In the genomic region with DNA sequence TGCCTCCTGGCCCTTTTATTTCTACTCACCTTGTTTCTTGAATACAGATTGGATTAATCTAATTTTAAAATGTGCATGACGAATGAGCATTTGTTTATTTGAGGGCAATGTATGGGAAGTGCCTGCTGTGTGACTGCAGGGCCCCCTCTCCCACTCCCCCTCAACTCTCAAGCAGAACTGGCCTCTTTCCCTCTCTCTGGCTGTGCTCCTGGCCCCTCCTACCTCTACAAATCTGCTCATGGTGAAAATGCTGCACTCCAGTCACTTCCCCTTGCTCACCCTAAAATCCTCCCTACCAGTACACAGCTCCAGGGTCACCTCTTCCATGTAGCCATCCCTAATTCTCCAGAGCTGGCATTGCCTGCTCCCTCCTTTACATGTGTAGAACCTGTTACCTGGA, we compare ENCODE assay signal across 14 cellular contexts. TPM values are rescaled to one million over a fixed set of nuclear protein-coding genes. Genes with fewer than 3 reads are reported as not detected.
DNase-seq lines count a peak whose midpoint lies in the region; ATAC-seq and TF ChIP-seq lines count a peak whose summit lies in the region.
"Had no signal": no experiment of that assay in that cellular context is flagged by ENCODE, and none has a peak within 500 bp of the region (broad histone marks: within the 10 kb centered on the region; RNA-seq: fewer than 3 reads in every experiment).

No MANE protein-coding gene starts in this region.

- H4K20me1 ChIP-seq in osteoblast (ENCODE audit: insufficient read depth, low read length), result peaks cover 51% of the 10 kb centered on the region

- TF ChIP-seq CTCF in A673 (conservative IDR thresholded peaks at IDR 0.05; ENCODE audit: low read depth, low read length) (no peak), coronary artery (IDR thresholded peaks at IDR 0.05) (no peak), osteoblast (IDR thresholded peaks at IDR 0.05; ENCODE audit: extremely low read depth, low read depth, low read length) (no peak), brain microvascular endothelial cell (IDR thresholded peaks at IDR 0.05; ENCODE audit: low read depth, low read length, missing control alignments) (no peak)

- POLR2A ChIA-PET in A673 (lab: Charles Lee; ENCODE audit: low non-redundant PET), result no interaction called here

- H3K27ac ChIP-seq in A673 (ENCODE audit: low read depth, low read length, poor library complexity, severe bottlenecking) (peak overlapping the region; percentile 46), coronary artery (peak overlapping the region; percentile 93 to 97), osteoblast (ENCODE audit: low read depth, low read length) (peak overlapping the region; percentile 91), brain microvascular endothelial cell (no peak overlapping the region)
- H3K27ac ChIP-seq: C4-2B, parathyroid adenoma had no signal

- H3K27me3 ChIP-seq in A673 (replicated peaks; ENCODE audit: insufficient read depth, low read depth, low read length, poor library complexity) (no peaks in the 10 kb centered on the region), osteoblast (ENCODE audit: insufficient read depth, low read length) (no peaks in the 10 kb centered on the region), brain microvascular endothelial cell (replicated peaks) (no peaks in the 10 kb centered on the region)

- peaks cover 88% of the 10 kb centered on the region for H3K79me2 ChIP-seq in osteoblast (ENCODE audit: insufficient read depth, low read length)

- in situ Hi-C loops in KBM-7 (cut with MboI; ENCODE audit: low pct_unique_long_range_greater_than_20kb, low sequenced_read_pairs) (no loop called here), brain microvascular endothelial cell (cut with HindIII; ENCODE audit: low pct_ligation_motif_present, low sequenced_read_pairs) (no loop called here)

- CTCF ChIA-PET in A673 (lab: Charles Lee), result no interaction called here

- no peaks in the 10 kb centered on the region for H3K36me3 ChIP-seq in A673 (ENCODE audit: insufficient read depth, low read length, poor library complexity, severe bottlenecking)
- H3K36me3 ChIP-seq in osteoblast (ENCODE audit: insufficient read depth, low read length), result peaks cover 34% of the 10 kb centered on the region
- peaks cover 3% of the 10 kb centered on the region for H3K36me3 ChIP-seq in brain microvascular endothelial cell (replicated peaks)

- DNase-seq in A673 (ENCODE audit: low spot score), result peak; percentile 63
- DNase-seq in KBM-7, result peak; percentile 72
- no peak for DNase-seq in coronary artery (ENCODE audit: low spot score)
- peak; percentile 14 for DNase-seq in osteoblast (ENCODE audit: insufficient read length, low spot score, missing footprints)
- DNase-seq in KG1 (lab: John Stamatoyannopoulos, UW), result no peak
- DNase-seq in brain microvascular endothelial cell, result no peak
- DNase-seq: activated CD4-positive, alpha-beta memory T cell treated with anti-CD3 and anti-CD28 coated beads, Interleukin-2, amount 10 ng/mL, durations not matched to agents 7 days and 5 days; cerebellar nuclear complex; NCI-H1436 treated with DMSO at 0.1 percent for 48 hours; SHP77 had no signal

- H3K4me2 ChIP-seq in osteoblast (ENCODE audit: insufficient read depth, low read length), result peak overlapping the region; percentile 76

- H3K4me1 ChIP-seq in A673 (ENCODE audit: insufficient read depth, low read length, poor library complexity, severe bottlenecking) (peaks cover 40% of the 10 kb centered on the region), osteoblast (ENCODE audit: insufficient read depth, low read length) (peaks cover 61% of the 10 kb centered on the region)

- ATAC-seq in HG02759 (IDR thresholded peaks at IDR 0.05; ENCODE audit: unreplicated experiment), result no peak
- no peak for ATAC-seq in HG02610 (IDR thresholded peaks at IDR 0.05; ENCODE audit: unreplicated experiment)

- intact Hi-C loops in A673 (cut with micrococcal nuclease; ENCODE audit: unreplicated experiment), result no loop called here

- no peak overlapping the region for H2AFZ ChIP-seq in osteoblast (ENCODE audit: low read length)
- H2AFZ ChIP-seq: parathyroid adenoma had no signal

- H3K9me3 ChIP-seq in A673 (ENCODE audit: low read depth, low read length, poor library complexity, severe bottlenecking), result no peaks in the 10 kb centered on the region
- H3K9me3 ChIP-seq in osteoblast (ENCODE audit: low read depth, low read length), result no peaks in the 10 kb centered on the region

- BruUV-seq in A673 (replicated peaks; lab: Mats Ljungman, UMichigan), result no TSS peak

- H3K4me3 ChIP-seq in A673 (ENCODE audit: low read depth, low read length, poor library complexity, severe bottlenecking), result no peak overlapping the region
- no peak overlapping the region for H3K4me3 ChIP-seq in coronary artery
- peak overlapping the region; percentile 18 for H3K4me3 ChIP-seq in osteoblast (ENCODE audit: insufficient read depth, low read length)
- H3K4me3 ChIP-seq in brain microvascular endothelial cell (ENCODE audit: low read depth, low read length), result no peak overlapping the region

RNA-seq across cellular contexts. Expression of gene NDST1, which starts 17.2 kb away (rescaled TPM):
- total RNA-seq in A673 (2021) (44.0 and 46.7 TPM in 2 replicates), osteoblast (89.9 and 104 TPM in 2 replicates)

RNA-seq across cellular contexts. Expression of gene RPS14, which starts 41.2 kb away (rescaled TPM):
- 1,789 and 1,909 TPM in 2 replicates for total RNA-seq in A673 (2021)
- total RNA-seq in osteoblast, result 1,720 and 2,211 TPM in 2 replicates

Comparison
In these comparisons a context has a peak if more than half of its experiments do, and no peak if none do; other contexts are left out.
1. DNase-seq: peak in A673 (single experiment), KBM-7 (single experiment) and osteoblast (single experiment); none in coronary artery (single experiment), KG1 (single experiment) and brain microvascular endothelial cell (single experiment).